ENCODE assay signal across 9 cellular contexts in genomic region chr16:4115941-4116327, GRCh38. TPM values are rescaled to one million over a fixed set of nuclear protein-coding genes. Genes with fewer than 3 reads are reported as not detected.
DNase-seq lines count a peak whose midpoint lies in the region; ATAC-seq, FAIRE-seq and TF ChIP-seq lines count a peak whose summit lies in the region.
"Had no signal": no experiment of that assay in that cellular context is flagged by ENCODE, and none has a peak within 500 bp of the region (broad histone marks: within the 10 kb centered on the region; RNA-seq: fewer than 3 reads in every experiment).

No MANE protein-coding gene starts in this region.

- peaks cover 33% of the 10 kb centered on the region for H3K4me1 ChIP-seq in CD8-positive, alpha-beta T cell (ENCODE audit: insufficient read depth, low read length)
- H3K4me1 ChIP-seq in K562 (replicated peaks in 1 of 2; ENCODE audit: control insufficient read depth in 2 of 2, insufficient read depth in 2 of 2, low read length in 2 of 2) (peaks cover 0 to 23% of the 10 kb centered on the region in 2 experiments; a peak in 3 of 5 replicates), mucosa of rectum (ENCODE audit: control insufficient read depth in 2 of 2, insufficient read depth in 2 of 2, low read length in 2 of 2) (peaks cover 24 to 43% of the 10 kb centered on the region in 2 donors)

- TF ChIP-seq RAD21 in K562 (CRISPR knock-in tag; conservative IDR thresholded peaks at IDR 0.05 in 1 of 2, IDR thresholded peaks at IDR 0.05 in 1 of 2): no peak

- BruUV-seq in K562 (replicated peaks; lab: Mats Ljungman, UMichigan): no TSS peak

- ATAC-seq in CD8-positive, alpha-beta T cell: peak; percentile 29
- ATAC-seq in HG02759 (IDR thresholded peaks at IDR 0.05; ENCODE audit: unreplicated experiment): peak; percentile 27
- no peak for ATAC-seq in K562

- peaks cover 3% of the 10 kb centered on the region for H3K27me3 Mint-ChIP-seq in CD8-positive, alpha-beta T cell (ENCODE audit: low read depth)

- H3K4me2 ChIP-seq in K562 (ENCODE audit: insufficient read depth, low read length): peak overlapping the region; percentile 24; the same call in 1 of the 2 replicates

- intact Hi-C loops in CD8-positive, alpha-beta T cell (cut with DNase I, micrococcal nuclease): loop anchor here (1.0 to 5.0 kb wide), 9 partner anchors 35 to 1134 kb away; partner anchors contain the start of genes PKMYT1 (in 1 of the 2), SLX4 (in 1 of the 2) and TFAP4 (in 1 of the 2)
- intact Hi-C loops in K562 (cut with micrococcal nuclease): no loop called here

- H3K4me3 Mint-ChIP-seq in CD8-positive, alpha-beta T cell: peak overlapping the region; percentile 82

- DNase-seq in CD8-positive, alpha-beta T cell: peak in 1 of 7 experiments; percentile 3
- DNase-seq in K562 (ENCODE audit: extremely low read depth in 1 of 4, low spot score in 3 of 4): no peak
- DNase-seq in kidney glomerular epithelial cell (lab: John Stamatoyannopoulos, UW): no peak
- no peak for DNase-seq in NCI-H2171 (lab: John Stamatoyannopoulos, UW)
- DNase-seq in GOT3 (lab: John Stamatoyannopoulos, UW): no peak
- DNase-seq in medulla oblongata (ENCODE audit: extremely low spot score): no peak

- no peak for TF ChIP-seq POLR2A in K562 (conservative IDR thresholded peaks at IDR 0.05)

- no peak overlapping the region for H3K27ac ChIP-seq in CD8-positive, alpha-beta T cell (ENCODE audit: low read depth, low read length)
- H3K27ac ChIP-seq in K562 (ENCODE audit: extremely low read depth, low read depth, low read length) (no peak overlapping the region), mucosa of rectum (ENCODE audit: low read depth in 2 of 2, low read length in 2 of 2) (peak overlapping the region in 1 of 2 donors; percentile 43)

- no peak for TF ChIP-seq CTCF in CD8-positive, alpha-beta T cell (IDR thresholded peaks at IDR 0.05)
- TF ChIP-seq CTCF in K562 (IDR thresholded peaks at IDR 0.05 in 2 of 3, conservative IDR thresholded peaks at IDR 0.05 in 1 of 3; ENCODE audit: insufficient read depth in 2 of 3, low read depth in 1 of 3, low read length in 3 of 3): no peak

- TF ChIP-seq EP300 in K562 (IDR thresholded peaks at IDR 0.05; ENCODE audit: low read length): no peak

- H3K27me3 ChIP-seq in CD8-positive, alpha-beta T cell (ENCODE audit: insufficient read depth, low read length): no peaks in the 10 kb centered on the region
- H3K27me3 ChIP-seq in K562 (ENCODE audit: control insufficient read depth in 2 of 2, insufficient read depth in 2 of 2, low read length in 2 of 2) (peaks cover 36 to 51% of the 10 kb centered on the region in 2 experiments), mucosa of rectum (ENCODE audit: control insufficient read depth in 2 of 2, insufficient read depth in 2 of 2, low read length in 2 of 2) (no peaks in the 10 kb centered on the region)

- no peak for FAIRE-seq in K562 (lab: Jason Lieb, UNC)
- FAIRE-seq: endometrium had no signal

- no peaks in the 10 kb centered on the region for H3K9me3 ChIP-seq in CD8-positive, alpha-beta T cell (ENCODE audit: low read length)
- H3K9me3 ChIP-seq in K562 (replicated peaks; ENCODE audit: control insufficient read depth, insufficient read depth, low read depth, low read length): no peaks in the 10 kb centered on the region
- no peaks in the 10 kb centered on the region for H3K9me3 ChIP-seq in mucosa of rectum (ENCODE audit: control insufficient read depth in 2 of 2, low read length in 2 of 2)

- no peaks in the 10 kb centered on the region for H4K20me1 ChIP-seq in K562 (replicated peaks; ENCODE audit: control insufficient read depth, insufficient read depth, low read length)

- no peaks in the 10 kb centered on the region for H3K9me1 ChIP-seq in K562 (ENCODE audit: control insufficient read depth, insufficient read depth, low read length)

- H3K27ac Mint-ChIP-seq in CD8-positive, alpha-beta T cell: no peak overlapping the region

- no peak overlapping the region for H2AFZ ChIP-seq in K562 (ENCODE audit: low read depth, low read length)

- H3K9ac ChIP-seq in K562 (ENCODE audit: insufficient read depth in 1 of 2, low read depth in 2 of 2, low read length in 2 of 2): peak overlapping the region in 1 of 2 experiments; percentile 60; a peak in 2 of 4 replicates
- peak overlapping the region in 1 of 2 donors; percentile 61 for H3K9ac ChIP-seq in mucosa of rectum (ENCODE audit: low read depth in 1 of 2, low read length in 2 of 2)

- H3K9me3 Mint-ChIP-seq in CD8-positive, alpha-beta T cell: no peaks in the 10 kb centered on the region

- H3K4me3 ChIP-seq in CD8-positive, alpha-beta T cell (ENCODE audit: low read depth, low read length): no peak overlapping the region
- H3K4me3 ChIP-seq in K562: peak overlapping the region; percentile 26; the same call in 1 of the 2 replicates
- peak overlapping the region; percentile 65 to 71 for H3K4me3 ChIP-seq in mucosa of rectum (ENCODE audit: low read length in 2 of 2)

- POLR2A ChIA-PET in CD8-positive, alpha-beta T cell (lab: Charles Lee): interaction anchor here (0.9 to 1.0 kb wide), 2 partner anchors 157 to 235 kb away, joined by 3 to 5 read pairs; partner anchors contain the start of genes CREBBP and TFAP4
- POLR2A ChIA-PET in K562 (lab: Yijun Ruan, JAX): no interaction called here

- H3K79me2 ChIP-seq in K562 (ENCODE audit: control insufficient read depth, insufficient read depth, low read length): no peaks in the 10 kb centered on the region

- peaks cover 2% of the 10 kb centered on the region for H3K36me3 Mint-ChIP-seq in CD8-positive, alpha-beta T cell

- CTCF ChIA-PET in CD8-positive, alpha-beta T cell (lab: Charles Lee): interaction anchor here (0.9 kb wide), 1 partner anchor 133 kb away, joined by 4 read pairs; no protein-coding TSS in a partner anchor
- CTCF ChIA-PET in K562 (lab: Yijun Ruan, JAX; ENCODE audit: low intra/inter-chr PET ratio): no interaction called here

- WGBS in K562 (ENCODE audit: insufficient coverage, low coverage, missing lambda C conversion rate): 0% methylated on average over 2 of the region's 74 CpGs

- peaks cover 44% of the 10 kb centered on the region for H3K4me1 Mint-ChIP-seq in CD8-positive, alpha-beta T cell (ENCODE audit: low read depth)

- in situ Hi-C loops in K562 (cut with MboI): no loop called here

- no peaks in the 10 kb centered on the region for H3K36me3 ChIP-seq in CD8-positive, alpha-beta T cell (ENCODE audit: insufficient read depth, low read length)
- no peaks in the 10 kb centered on the region for H3K36me3 ChIP-seq in K562 (ENCODE audit: control insufficient read depth, insufficient read depth, low read length)
- H3K36me3 ChIP-seq in mucosa of rectum (ENCODE audit: control insufficient read depth in 2 of 2, insufficient read depth in 2 of 2, low read length in 2 of 2): no peaks in the 10 kb centered on the region

TF ChIP-seq in K562, 482 proteins besides CTCF, POLR2A, EP300 and RAD21:
- TF ChIP-seq NONO (IDR thresholded peaks at IDR 0.05; ENCODE audit: low read depth in 2 of 2, low read length in 1 of 2) (no peak), CHAMP1 (IDR thresholded peaks at IDR 0.05) (no peak)
TF ChIP-seq in K562: peak in this region for 0.

RNA-seq across cellular contexts. Expression of gene ADCY9, which starts 0.3 kb away (rescaled TPM):
- 1 to 10 TPM; 4.2 to 4.3 TPM for total RNA-seq in CD8-positive, alpha-beta T cell
- 2.0 and 2.3 TPM in 2 replicates for total RNA-seq in K562 (2011; cell fraction: chromatin; rRNA removed; ENCODE audit: low replicate concordance)
- 1.4 and 1.5 TPM in 2 replicates for total RNA-seq in K562 (2011; cell fraction: nucleolus; rRNA removed)
- 1.1 and 1.2 TPM in 2 replicates for total RNA-seq in K562 (2011; cell fraction: nucleoplasm; rRNA removed)
- 0.05 and 0.61 TPM in 2 replicates for total RNA-seq in K562 (2014; rRNA removed)
- total RNA-seq in K562 (2014; rRNA removed; fragmentation: Illumina TruSeq; extraction: Trizol): 0.18 and 0.19 TPM in 2 replicates
- 0.29 and 0.41 TPM in 2 replicates for total RNA-seq in K562 (2015; rRNA removed; fragmentation: Illumina TruSeq; extraction: Trizol)
- total RNA-seq in K562 (2021): 0.27 and 0.31 TPM in 2 replicates
- 0.17 and 0.49 TPM in 2 replicates for polyA plus RNA-seq in K562 (2011; rRNA removed)
- 0.54 and 0.68 TPM in 2 replicates for polyA plus RNA-seq in K562 (2011; cell fraction: cytosol; rRNA removed)
- polyA plus RNA-seq in K562 (2011; cell fraction: nucleus; rRNA removed): 1.1 and 1.6 TPM in 2 replicates
- 0.27 and 0.40 TPM in 2 replicates for polyA plus RNA-seq in K562 (2012)
- polyA plus RNA-seq in K562 (2014; fragmentation: Illumina TruSeq; extraction: Trizol): 0.15 and 0.24 TPM in 2 replicates
- polyA plus RNA-seq in K562 (2014; fragmentation: Nextera tagmentation; extraction: Ambion mirVana): under 1 TPM; 0.03 to 0.13 TPM
- 0.09 TPM in 2 replicates for polyA plus RNA-seq in K562 (2014; rRNA removed)
- 1.1 and 1.2 TPM in 2 replicates for polyA minus RNA-seq in K562 (2011; rRNA and poly(A)+ RNA removed)
- 1.2 and 1.5 TPM in 2 replicates for polyA minus RNA-seq in K562 (2011; cell fraction: cytosol; rRNA and poly(A)+ RNA removed)
- 1.2 and 1.9 TPM in 2 replicates for polyA minus RNA-seq in K562 (2011; cell fraction: nucleus; rRNA and poly(A)+ RNA removed)
